Comparison of ENCODE assay signal across 20 cellular contexts in the genomic region with DNA sequence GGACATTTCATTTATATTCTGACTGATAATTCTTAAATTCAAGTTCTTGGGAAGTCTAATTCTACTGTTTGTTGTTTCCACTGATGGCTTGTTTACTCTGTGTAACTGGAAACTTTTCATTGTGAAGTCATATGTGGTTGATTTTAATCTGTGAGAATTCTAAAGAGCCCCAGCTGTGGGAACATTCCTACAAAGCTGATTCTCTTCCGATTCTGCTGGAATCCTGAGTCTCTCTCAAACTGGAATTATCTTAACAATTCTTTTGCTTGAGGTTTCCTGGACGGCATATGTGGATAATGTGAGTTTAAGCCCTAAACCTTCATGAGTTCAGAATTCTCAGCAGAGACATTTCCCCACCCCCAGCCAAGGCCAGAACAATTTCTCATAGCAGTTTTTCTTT. TPM values are rescaled to one million over a fixed set of nuclear protein-coding genes. Genes with fewer than 3 reads are reported as not detected.
A peak's percentile ranks its signal among the peaks of the same experiment; 100 is the strongest.
DNase-seq lines count a peak whose midpoint lies in the region; TF ChIP-seq lines count a peak whose summit lies in the region.
"Had no signal": no experiment of that assay in that cellular context is flagged by ENCODE, and none has a peak within 500 bp of the region (broad histone marks: within the 10 kb centered on the region; RNA-seq: fewer than 3 reads in every experiment).

No MANE protein-coding gene starts in this region.

- no peaks in the 10 kb centered on the region for H3K36me3 ChIP-seq in trophoblast cell (ENCODE audit: control insufficient read depth in 1 of 2, insufficient read depth in 2 of 2, low read length in 2 of 2)
- H3K36me3 ChIP-seq in H7 (replicated peaks; ENCODE audit: control insufficient read depth, insufficient read depth, low read length): no peaks in the 10 kb centered on the region

- no peak overlapping the region for H3K4ac ChIP-seq in H9 (ENCODE audit: low read depth, low read length)
- no peak overlapping the region for H3K4ac ChIP-seq in trophoblast cell (ENCODE audit: low read depth, low read length)

- no peak overlapping the region for H4K8ac ChIP-seq in H9 (replicated peaks; ENCODE audit: insufficient read length, low read depth, low read length)
- no peak overlapping the region for H4K8ac ChIP-seq in trophoblast cell (ENCODE audit: low read depth, low read length)

- H3K14ac ChIP-seq in H9 (ENCODE audit: insufficient read depth, low read length) (no peak overlapping the region), trophoblast cell (ENCODE audit: low read length) (no peak overlapping the region)

- H2BK12ac ChIP-seq in H9 (ENCODE audit: insufficient read length, low read depth, low read length) (no peak overlapping the region), trophoblast cell (ENCODE audit: low read length) (no peak overlapping the region)

- H3K9ac ChIP-seq in H9 (ENCODE audit: extremely low read depth, insufficient read length, low read length) (no peak overlapping the region), trophoblast cell (ENCODE audit: low read length) (no peak overlapping the region)

- no peak overlapping the region for H3K18ac ChIP-seq in H9 (ENCODE audit: insufficient read length, low read depth, low read length)
- H3K18ac ChIP-seq in trophoblast cell (ENCODE audit: low read length): no peak overlapping the region

- no peak overlapping the region for H3K4me3 Mint-ChIP-seq in H9
- H3K4me3 Mint-ChIP-seq: CD4-positive, alpha-beta T cell; IgD-negative memory B cell had no signal

- no peak overlapping the region for H3K4me3 ChIP-seq in trophoblast cell (ENCODE audit: low read depth, low read length)
- H3K4me3 ChIP-seq in H7 (ENCODE audit: insufficient read depth, low read depth, low read length): no peak overlapping the region
- H3K4me3 ChIP-seq: A549 had no signal

- no peak overlapping the region for H2BK5ac ChIP-seq in H9 (ENCODE audit: insufficient read length, low read length)
- no peak overlapping the region for H2BK5ac ChIP-seq in trophoblast cell (ENCODE audit: low read depth, low read length, poor library complexity)

- peak overlapping the region in 2 of 3 experiments; percentile 30 to 56; a peak in 2 of 7 replicates for H3K27ac Mint-ChIP-seq in H9
- H3K27ac Mint-ChIP-seq: CD4-positive, alpha-beta T cell; IgD-negative memory B cell had no signal

- H4K91ac ChIP-seq in H9 (ENCODE audit: insufficient read length, low read depth, low read length): no peak overlapping the region
- no peak overlapping the region for H4K91ac ChIP-seq in trophoblast cell (ENCODE audit: low read depth, low read length)

- no peak overlapping the region for H3K23ac ChIP-seq in H9 (ENCODE audit: insufficient read length, low read depth, low read length)
- no peak overlapping the region for H3K23ac ChIP-seq in trophoblast cell (ENCODE audit: low read length)

- H3K4me1 ChIP-seq in H9 (ENCODE audit: insufficient read depth, low read length) (no peaks in the 10 kb centered on the region), trophoblast cell (ENCODE audit: control insufficient read depth in 1 of 2, insufficient read depth in 2 of 2, low read length in 2 of 2) (no peaks in the 10 kb centered on the region)
- H3K4me1 ChIP-seq: A549 had no signal

- no peaks in the 10 kb centered on the region for H3K9me3 Mint-ChIP-seq in H9
- H3K9me3 Mint-ChIP-seq: CD4-positive, alpha-beta T cell; IgD-negative memory B cell had no signal

- no peak overlapping the region for H2BK15ac ChIP-seq in H9 (ENCODE audit: low read depth, low read length)

- H2BK20ac ChIP-seq in H9 (ENCODE audit: low read depth, low read length, poor library complexity, severe bottlenecking): no peak overlapping the region

- no peak overlapping the region for H4K12ac ChIP-seq in trophoblast cell (ENCODE audit: low read depth, low read length)

- H3K27ac ChIP-seq in H9 (ENCODE audit: insufficient read length, low read depth, low read length): no peak overlapping the region
- no peak overlapping the region for H3K27ac ChIP-seq in trophoblast cell (ENCODE audit: low read depth, low read length)
- H3K27ac ChIP-seq: 22Rv1, A549, C4-2B had no signal

- H2BK120ac ChIP-seq in H9 (ENCODE audit: low read depth, low read length, poor library complexity, severe bottlenecking): no peak overlapping the region
- H2BK120ac ChIP-seq in trophoblast cell (ENCODE audit: insufficient read depth, low read length, poor library complexity): no peak overlapping the region

- no peak overlapping the region for H3K56ac ChIP-seq in H9 (ENCODE audit: insufficient read length, low read depth, low read length)

- 0 out of 7 replicates have a peak, but pooled peaks cover 0 to 3% (median 0%) of the 10 kb centered on the region in 3 experiments for H3K36me3 Mint-ChIP-seq in H9 (ENCODE audit: insufficient read depth in 1 of 3, low read depth in 3 of 3)
- H3K36me3 Mint-ChIP-seq: IgD-negative memory B cell had no signal

- H3K27me3 ChIP-seq in H9 (ENCODE audit: insufficient read depth, low read length) (no peaks in the 10 kb centered on the region), trophoblast cell (ENCODE audit: insufficient read depth, low read length) (no peaks in the 10 kb centered on the region), H7 (ENCODE audit: control insufficient read depth, insufficient read depth, low read length) (no peaks in the 10 kb centered on the region)

- H3K79me1 ChIP-seq in H9 (ENCODE audit: insufficient read depth, low read depth, low read length, poor library complexity, severe bottlenecking) (no peaks in the 10 kb centered on the region), trophoblast cell (ENCODE audit: low read length) (no peaks in the 10 kb centered on the region)

- WGBS in H9 (ENCODE audit: extremely low coverage, insufficient read length, low lambda C conversion rate): no CpG with 5 or more reads among the region's 2 CpGs
- no CpG with 5 or more reads among the region's 2 CpGs for WGBS in trophoblast cell (ENCODE audit: extremely low coverage, insufficient coverage, insufficient read length)

- peaks cover 12 to 14% of the 10 kb centered on the region in 2 experiments for H3K4me1 Mint-ChIP-seq in H9
- H3K4me1 Mint-ChIP-seq: IgD-negative memory B cell had no signal

- no peak overlapping the region for H3T11ph ChIP-seq in H9 (ENCODE audit: low read length)

- H3K9me3 ChIP-seq in H9 (ENCODE audit: control insufficient read depth, low read depth, low read length) (no peaks in the 10 kb centered on the region), trophoblast cell (ENCODE audit: insufficient read depth, low read depth, low read length) (no peaks in the 10 kb centered on the region)
- H3K9me3 ChIP-seq: A549 had no signal

- H2AFZ ChIP-seq in H9 (ENCODE audit: low read length): no peak overlapping the region
- H2AFZ ChIP-seq in trophoblast cell (ENCODE audit: insufficient read depth, low read length, poor library complexity): no peak overlapping the region

- no peaks in the 10 kb centered on the region for H4K20me1 ChIP-seq in H9 (ENCODE audit: control insufficient read depth, insufficient read depth, insufficient read length)

- no peaks in the 10 kb centered on the region for H3K23me2 ChIP-seq in H9 (ENCODE audit: insufficient read length, low read depth, low read length, poor library complexity, severe bottlenecking)

- no peak for TF ChIP-seq CTCF in H9 (conservative IDR thresholded peaks at IDR 0.05)

- H3K4me2 ChIP-seq in H9 (ENCODE audit: insufficient read depth, insufficient read length, low read length) (no peak overlapping the region), trophoblast cell (ENCODE audit: low read length) (no peak overlapping the region)
- H3K4me2 ChIP-seq: A549 had no signal

- H2AK5ac ChIP-seq in H9 (ENCODE audit: insufficient read length, low read length) (no peak overlapping the region), trophoblast cell (ENCODE audit: low read length) (no peak overlapping the region)

- H3K27me3 Mint-ChIP-seq in H9 (ENCODE audit: low read depth): no peaks in the 10 kb centered on the region

- H4K5ac ChIP-seq in H9 (ENCODE audit: insufficient read length, low read depth, low read length): no peak overlapping the region

- no peaks in the 10 kb centered on the region for H3K79me2 ChIP-seq in H9 (ENCODE audit: insufficient read depth, low read length)
- no peaks in the 10 kb centered on the region for H3K79me2 ChIP-seq in trophoblast cell (ENCODE audit: control insufficient read depth, insufficient read depth, low read length, poor library complexity)

- DNase-seq in DMS53 (lab: John Stamatoyannopoulos, UW) (peak; percentile 27), H9 (no peak), astrocyte of the hippocampus (ENCODE audit: low read depth, low spot score) (peak; percentile 2), trophoblast cell (peak; percentile 73 to 89), retina (no peak), DMS79 (lab: John Stamatoyannopoulos, UW) (no peak), NCI-H510A (lab: John Stamatoyannopoulos, UW) (no peak), H7 (no peak)
- DNase-seq: AML-193; Caco-2; CD4-positive, alpha-beta T cell; DND-41; EL had no signal

RNA-seq across cellular contexts. Expression of gene GRM8, which starts 37.8 kb away (rescaled TPM):
- total RNA-seq in H9 (2021): 1.2 and 1.8 TPM in 2 replicates
- 0.10 and 0.23 TPM in 2 replicates for polyA plus RNA-seq in trophoblast cell (2013)
- total RNA-seq in H7 (2014; rRNA removed; shearing (Covaris generic)): 1.1 and 2.1 TPM in 2 replicates
- total RNA-seq: Caco-2; CD4-positive, alpha-beta T cell; G401; HepG2 had no signal
- polyA plus RNA-seq: BJ, HepG2, IgD-negative memory B cell had no signal

Comparison
In these comparisons a context has a peak if more than half of its experiments do, and no peak if none do; other contexts are left out.
1. DNase-seq: peak in DMS53 (single experiment), astrocyte of the hippocampus (single experiment) and trophoblast cell (2 of 2); none in H9 (single experiment), retina (single experiment), DMS79 (single experiment), NCI-H510A (single experiment) and H7 (single experiment).